16 cellular contexts compared by ENCODE assay signal in the genomic region with DNA sequence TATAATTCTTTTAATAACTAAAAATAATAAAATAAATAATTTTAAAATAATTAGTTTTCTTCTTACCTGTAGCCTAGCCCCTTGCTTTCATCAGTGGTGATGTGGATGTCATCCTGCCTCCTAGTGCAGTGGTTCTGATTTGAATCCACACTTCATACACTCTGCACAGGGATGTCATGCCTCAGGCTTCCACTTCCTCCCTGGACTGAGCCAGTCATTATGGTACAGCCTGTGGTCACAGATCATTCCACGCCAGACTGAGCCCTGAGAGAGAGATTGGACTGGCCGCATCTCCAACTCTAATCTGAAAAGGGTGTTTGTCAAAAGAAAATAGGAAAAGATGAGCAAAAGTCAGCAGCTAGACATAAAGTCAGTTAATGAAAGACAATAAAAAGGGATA.
"Had no signal": no experiment of that assay in that cellular context is flagged by ENCODE, and none has a peak within 500 bp of the region (broad histone marks: within the 10 kb centered on the region; RNA-seq: fewer than 3 reads in every experiment).

No MANE protein-coding gene starts in this region.

- H3K4me1 ChIP-seq: gastrocnemius medialis, heart right ventricle, upper lobe of right lung had no signal

- H3K36me3 ChIP-seq: gastrocnemius medialis, heart right ventricle, neutrophil, upper lobe of right lung had no signal

- H3K9me3 ChIP-seq: heart right ventricle, neutrophil, upper lobe of right lung had no signal

- H3K27me3 ChIP-seq: body of pancreas, gastrocnemius medialis, neutrophil, upper lobe of right lung had no signal

- H3K27ac ChIP-seq: body of pancreas, gastrocnemius medialis, heart right ventricle, neutrophil, upper lobe of right lung had no signal

- H3K4me3 ChIP-seq: body of pancreas, gastrocnemius medialis, heart right ventricle, upper lobe of right lung had no signal

- ATAC-seq: activated CD4-positive, CD25-positive, alpha-beta regulatory T cell treated with anti-CD3 and anti-CD28 coated beads, Interleukin-2, amount 50 U/mL, for 24 hours; body of pancreas; gastrocnemius medialis; heart right ventricle; left lobe of liver; stimulated activated naive CD8-positive, alpha-beta T cell treated with anti-CD3 and anti-CD28 coated beads, Interleukin-15, amount 100 ng/mL, for 72 hours; upper lobe of right lung had no signal

- DNase-seq: activated CD4-positive, alpha-beta T cell treated with anti-CD3 and anti-CD28 coated beads, Interleukin-2, amount 50 U/mL, for 1 hour; activated CD8-positive, alpha-beta memory T cell treated with anti-CD3 and anti-CD28 coated beads for 24 hours; activated gamma-delta T cell treated with Interleukin-2 at 50 U/mL for 16 hours; amniotic stem cell; body of pancreas; caudate nucleus; erythroblast; gastrocnemius medialis; heart right ventricle; naive B cell; stimulated activated CD4-positive, alpha-beta T cell treated with anti-CD3 and anti-CD28 coated beads, Interleukin-1b, Interleukin-23, amount 100 ng/mL, for 48 hours; stimulated activated naive CD8-positive, alpha-beta T cell treated with anti-CD3 and anti-CD28 coated beads, Interleukin-15, amount 100 ng/mL, for 72 hours; upper lobe of right lung had no signal
